In genomic region chr6:81984599-81984998, GRCh38 we compare ENCODE assay signal across 21 cellular contexts.
DNase-seq lines count a peak whose midpoint lies in the region; ATAC-seq lines count a peak whose summit lies in the region.
"Had no signal": no experiment of that assay in that cellular context is flagged by ENCODE, and none has a peak within 500 bp of the region (broad histone marks: within the 10 kb centered on the region; RNA-seq: fewer than 3 reads in every experiment).

No MANE protein-coding gene starts in this region.

- no peak overlapping the region for H3K4me3 Mint-ChIP-seq in memory B cell
- H3K4me3 Mint-ChIP-seq: activated CD8-positive, alpha-beta T cell treated with anti-CD3 and anti-CD28 coated beads, Interleukin-2, amount 10 ng/mL, durations not matched to agents 7 days and 5 days; brain; T-helper 17 cell had no signal

- H3K4me1 Mint-ChIP-seq in memory B cell: no peaks in the 10 kb centered on the region
- H3K4me1 Mint-ChIP-seq: brain, T-helper 17 cell had no signal

- no peaks in the 10 kb centered on the region for H3K36me3 Mint-ChIP-seq in memory B cell
- H3K36me3 Mint-ChIP-seq: brain had no signal

- ATAC-seq in GM19035 (IDR thresholded peaks at IDR 0.05; ENCODE audit: unreplicated experiment) (peak; percentile 58), GM21786 (IDR thresholded peaks at IDR 0.05; ENCODE audit: unreplicated experiment) (peak; percentile 49), HG03342 (IDR thresholded peaks at IDR 0.05; ENCODE audit: unreplicated experiment) (peak; percentile 69), memory B cell (ENCODE audit: low read depth) (peak; percentile 39), HG03095 (IDR thresholded peaks at IDR 0.05; ENCODE audit: unreplicated experiment) (no peak)
- ATAC-seq: activated CD8-positive, alpha-beta T cell treated with anti-CD3 and anti-CD28 coated beads, Interleukin-2, amount 10 ng/mL, durations not matched to agents 7 days and 5 days; K562; lower lobe of right lung; mucosa of descending colon; right lobe of liver; stimulated activated naive CD8-positive, alpha-beta T cell treated with anti-CD3 and anti-CD28 coated beads, Interleukin-15, Interleukin-2, amounts not matched to agents 100 U/mL and 50 U/mL, for 24 hours; T-helper 17 cell had no signal

- H3K9me3 Mint-ChIP-seq in memory B cell: peaks cover 4% of the 10 kb centered on the region

- no peak overlapping the region for H3K27ac Mint-ChIP-seq in memory B cell
- H3K27ac Mint-ChIP-seq: activated CD8-positive, alpha-beta T cell treated with anti-CD3 and anti-CD28 coated beads, Interleukin-2, amount 10 ng/mL, durations not matched to agents 7 days and 5 days; brain; T-helper 17 cell had no signal

- no peaks in the 10 kb centered on the region for H3K27me3 Mint-ChIP-seq in memory B cell
- H3K27me3 Mint-ChIP-seq: brain, T-helper 17 cell had no signal

- DNase-seq in memory B cell (ENCODE audit: low spot score in 2 of 2) (no peak), OCI-M1 (lab: John Stamatoyannopoulos, UW) (no peak)
- DNase-seq in activated CD8-positive, alpha-beta memory T cell treated with anti-CD3 and anti-CD28 coated beads, Interleukin-2, amount 50 U/mL, for 48 hours: no peak
- DNase-seq: activated CD4-positive, alpha-beta T cell treated with anti-CD3 and anti-CD28 coated beads for 1 hour; activated CD8-positive, alpha-beta T cell treated with anti-CD3 and anti-CD28 coated beads, Interleukin-2, amount 10 ng/mL, durations not matched to agents 7 days and 5 days; activated T-cell treated with anti-CD3 and anti-CD28 coated beads, Interleukin-2, amount 50 U/mL, for 1 hour; GOT3; lower lobe of right lung; mucosa of descending colon; NCI-H1436 treated with DMSO at 0.1 percent for 48 hours; NCI-H2171; NCI-H69; right lobe of liver; stimulated activated naive CD8-positive, alpha-beta T cell treated with anti-CD3 and anti-CD28 coated beads, Interleukin-15, Interleukin-2, amounts not matched to agents 100 U/mL and 50 U/mL, for 24 hours; T-helper 17 cell had no signal
